Comparison of ENCODE assay signal across 2 cellular contexts in genomic region chr7:131629203-131629871, GRCh38.
A peak's percentile ranks its signal among the peaks of the same experiment; 100 is the strongest.
TF ChIP-seq lines count a peak whose summit lies in the region.

No MANE protein-coding gene starts in this region.

TF ChIP-seq in SK-N-SH, 30 proteins besides CTCF, POLR2A, EP300 and RAD21 (continued from another document and continues in another):
- TF ChIP-seq MXI1 (IDR thresholded peaks at IDR 0.05; ENCODE audit: low read depth, low read length) (no peak), FOXM1 (IDR thresholded peaks at IDR 0.05; ENCODE audit: low read depth) (no peak), RFX5 (IDR thresholded peaks at IDR 0.05; ENCODE audit: low read length) (no peak), POLR2AphosphoS5 (IDR thresholded peaks at IDR 0.05; ENCODE audit: low read depth, low read length) (no peak; the same call in 1 of the 2 replicates), MEF2A (IDR thresholded peaks at IDR 0.05; ENCODE audit: borderline replicate concordance, low read depth) (peak; percentile 95), RCOR1 (IDR thresholded peaks at IDR 0.05; ENCODE audit: low read length) (no peak), JUND (IDR thresholded peaks at IDR 0.05) (peak; percentile 90), FOSL2 (IDR thresholded peaks at IDR 0.05; ENCODE audit: borderline replicate concordance, low read depth) (peak; percentile 91), RXRA (IDR thresholded peaks at IDR 0.05; ENCODE audit: borderline replicate concordance, low read depth) (peak; percentile 61; the same call in 1 of the 2 replicates), TCF12 (IDR thresholded peaks at IDR 0.05) (peak; percentile 79), CHD2 (IDR thresholded peaks at IDR 0.05; ENCODE audit: low read length, partially characterized antibody) (no peak), NRF1 (IDR thresholded peaks at IDR 0.05; ENCODE audit: low read depth, low read length) (no peak), NFIC (IDR thresholded peaks at IDR 0.05; ENCODE audit: borderline replicate concordance) (peak; percentile 88), YY1 (IDR thresholded peaks at IDR 0.05; ENCODE audit: low read depth) (no peak), REST (IDR thresholded peaks at IDR 0.05; ENCODE audit: low read depth, low read length) (no peak), EZH2phosphoT487 (IDR thresholded peaks at IDR 0.05; ENCODE audit: borderline replicate concordance, low read depth) (no peak), TAF1 (IDR thresholded peaks at IDR 0.05; ENCODE audit: borderline replicate concordance, low read depth, low read length) (no peak; the same call in 1 of the 2 replicates), USF2 (IDR thresholded peaks at IDR 0.05; ENCODE audit: borderline replicate concordance, low read depth, low read length) (no peak), FOXJ3 (CRISPR knock-in tag; IDR thresholded peaks at IDR 0.05) (no peak), ELF1 (IDR thresholded peaks at IDR 0.05) (no peak)
- TF ChIP-seq, protein P1, sequence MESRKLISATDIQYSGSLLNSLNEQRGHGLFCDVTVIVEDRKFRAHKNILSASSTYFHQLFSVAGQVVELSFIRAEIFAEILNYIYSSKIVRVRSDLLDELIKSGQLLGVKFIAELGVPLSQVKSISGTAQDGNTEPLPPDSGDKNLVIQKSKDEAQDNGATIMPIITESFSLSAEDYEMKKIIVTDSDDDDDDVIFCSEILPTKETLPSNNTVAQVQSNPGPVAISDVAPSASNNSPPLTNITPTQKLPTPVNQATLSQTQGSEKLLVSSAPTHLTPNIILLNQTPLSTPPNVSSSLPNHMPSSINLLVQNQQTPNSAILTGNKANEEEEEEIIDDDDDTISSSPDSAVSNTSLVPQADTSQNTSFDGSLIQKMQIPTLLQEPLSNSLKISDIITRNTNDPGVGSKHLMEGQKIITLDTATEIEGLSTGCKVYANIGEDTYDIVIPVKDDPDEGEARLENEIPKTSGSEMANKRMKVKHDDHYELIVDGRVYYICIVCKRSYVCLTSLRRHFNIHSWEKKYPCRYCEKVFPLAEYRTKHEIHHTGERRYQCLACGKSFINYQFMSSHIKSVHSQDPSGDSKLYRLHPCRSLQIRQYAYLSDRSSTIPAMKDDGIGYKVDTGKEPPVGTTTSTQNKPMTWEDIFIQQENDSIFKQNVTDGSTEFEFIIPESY (IDR thresholded peaks at IDR 0.05; ENCODE audit: borderline replicate concordance, low read depth), result 0 out of 2 replicates have a peak, but pooled peaks have one; percentile 25
- TF ChIP-seq, protein P2, sequence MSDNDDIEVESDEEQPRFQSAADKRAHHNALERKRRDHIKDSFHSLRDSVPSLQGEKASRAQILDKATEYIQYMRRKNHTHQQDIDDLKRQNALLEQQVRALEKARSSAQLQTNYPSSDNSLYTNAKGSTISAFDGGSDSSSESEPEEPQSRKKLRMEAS (IDR thresholded peaks at IDR 0.05; ENCODE audit: low read depth), result peak; percentile 52; the same call in 1 of the 2 replicates
- TF ChIP-seq, protein P3, sequence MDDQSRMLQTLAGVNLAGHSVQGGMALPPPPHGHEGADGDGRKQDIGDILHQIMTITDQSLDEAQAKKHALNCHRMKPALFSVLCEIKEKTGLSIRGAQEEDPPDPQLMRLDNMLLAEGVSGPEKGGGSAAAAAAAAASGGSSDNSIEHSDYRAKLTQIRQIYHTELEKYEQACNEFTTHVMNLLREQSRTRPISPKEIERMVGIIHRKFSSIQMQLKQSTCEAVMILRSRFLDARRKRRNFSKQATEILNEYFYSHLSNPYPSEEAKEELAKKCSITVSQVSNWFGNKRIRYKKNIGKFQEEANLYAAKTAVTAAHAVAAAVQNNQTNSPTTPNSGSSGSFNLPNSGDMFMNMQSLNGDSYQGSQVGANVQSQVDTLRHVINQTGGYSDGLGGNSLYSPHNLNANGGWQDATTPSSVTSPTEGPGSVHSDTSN (IDR thresholded peaks at IDR 0.05), result peak; percentile 46; the same call in 1 of the 2 replicates
- TF ChIP-seq, protein P4, sequence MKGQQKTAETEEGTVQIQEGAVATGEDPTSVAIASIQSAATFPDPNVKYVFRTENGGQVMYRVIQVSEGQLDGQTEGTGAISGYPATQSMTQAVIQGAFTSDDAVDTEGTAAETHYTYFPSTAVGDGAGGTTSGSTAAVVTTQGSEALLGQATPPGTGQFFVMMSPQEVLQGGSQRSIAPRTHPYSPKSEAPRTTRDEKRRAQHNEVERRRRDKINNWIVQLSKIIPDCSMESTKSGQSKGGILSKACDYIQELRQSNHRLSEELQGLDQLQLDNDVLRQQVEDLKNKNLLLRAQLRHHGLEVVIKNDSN (IDR thresholded peaks at IDR 0.05; ENCODE audit: borderline replicate concordance, low read depth), result no peak

TF ChIP-seq in WTC11, 78 proteins besides CTCF, POLR2A, EP300 and RAD21 (continued from another document):
- TF ChIP-seq, protein P5, sequence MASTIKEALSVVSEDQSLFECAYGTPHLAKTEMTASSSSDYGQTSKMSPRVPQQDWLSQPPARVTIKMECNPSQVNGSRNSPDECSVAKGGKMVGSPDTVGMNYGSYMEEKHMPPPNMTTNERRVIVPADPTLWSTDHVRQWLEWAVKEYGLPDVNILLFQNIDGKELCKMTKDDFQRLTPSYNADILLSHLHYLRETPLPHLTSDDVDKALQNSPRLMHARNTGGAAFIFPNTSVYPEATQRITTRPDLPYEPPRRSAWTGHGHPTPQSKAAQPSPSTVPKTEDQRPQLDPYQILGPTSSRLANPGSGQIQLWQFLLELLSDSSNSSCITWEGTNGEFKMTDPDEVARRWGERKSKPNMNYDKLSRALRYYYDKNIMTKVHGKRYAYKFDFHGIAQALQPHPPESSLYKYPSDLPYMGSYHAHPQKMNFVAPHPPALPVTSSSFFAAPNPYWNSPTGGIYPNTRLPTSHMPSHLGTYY (CRISPR knock-in tag; IDR thresholded peaks at IDR 0.05), result no peak
- TF ChIP-seq RORB (CRISPR knock-in tag; IDR thresholded peaks at IDR 0.05), result no peak
- TF ChIP-seq, protein P6, sequence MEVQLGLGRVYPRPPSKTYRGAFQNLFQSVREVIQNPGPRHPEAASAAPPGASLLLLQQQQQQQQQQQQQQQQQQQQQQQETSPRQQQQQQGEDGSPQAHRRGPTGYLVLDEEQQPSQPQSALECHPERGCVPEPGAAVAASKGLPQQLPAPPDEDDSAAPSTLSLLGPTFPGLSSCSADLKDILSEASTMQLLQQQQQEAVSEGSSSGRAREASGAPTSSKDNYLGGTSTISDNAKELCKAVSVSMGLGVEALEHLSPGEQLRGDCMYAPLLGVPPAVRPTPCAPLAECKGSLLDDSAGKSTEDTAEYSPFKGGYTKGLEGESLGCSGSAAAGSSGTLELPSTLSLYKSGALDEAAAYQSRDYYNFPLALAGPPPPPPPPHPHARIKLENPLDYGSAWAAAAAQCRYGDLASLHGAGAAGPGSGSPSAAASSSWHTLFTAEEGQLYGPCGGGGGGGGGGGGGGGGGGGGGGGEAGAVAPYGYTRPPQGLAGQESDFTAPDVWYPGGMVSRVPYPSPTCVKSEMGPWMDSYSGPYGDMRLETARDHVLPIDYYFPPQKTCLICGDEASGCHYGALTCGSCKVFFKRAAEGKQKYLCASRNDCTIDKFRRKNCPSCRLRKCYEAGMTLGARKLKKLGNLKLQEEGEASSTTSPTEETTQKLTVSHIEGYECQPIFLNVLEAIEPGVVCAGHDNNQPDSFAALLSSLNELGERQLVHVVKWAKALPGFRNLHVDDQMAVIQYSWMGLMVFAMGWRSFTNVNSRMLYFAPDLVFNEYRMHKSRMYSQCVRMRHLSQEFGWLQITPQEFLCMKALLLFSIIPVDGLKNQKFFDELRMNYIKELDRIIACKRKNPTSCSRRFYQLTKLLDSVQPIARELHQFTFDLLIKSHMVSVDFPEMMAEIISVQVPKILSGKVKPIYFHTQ (CRISPR knock-in tag; IDR thresholded peaks at IDR 0.05), result no peak
- TF ChIP-seq CBFB (CRISPR knock-in tag; IDR thresholded peaks at IDR 0.05; ENCODE audit: low read depth), result no peak
- TF ChIP-seq ZNF423 (CRISPR knock-in tag; IDR thresholded peaks at IDR 0.05), result no peak
- TF ChIP-seq FOXP4 (CRISPR knock-in tag; IDR thresholded peaks at IDR 0.05), result no peak
- no peak for TF ChIP-seq USF2 (CRISPR knock-in tag; IDR thresholded peaks at IDR 0.05)
- TF ChIP-seq, protein P7, sequence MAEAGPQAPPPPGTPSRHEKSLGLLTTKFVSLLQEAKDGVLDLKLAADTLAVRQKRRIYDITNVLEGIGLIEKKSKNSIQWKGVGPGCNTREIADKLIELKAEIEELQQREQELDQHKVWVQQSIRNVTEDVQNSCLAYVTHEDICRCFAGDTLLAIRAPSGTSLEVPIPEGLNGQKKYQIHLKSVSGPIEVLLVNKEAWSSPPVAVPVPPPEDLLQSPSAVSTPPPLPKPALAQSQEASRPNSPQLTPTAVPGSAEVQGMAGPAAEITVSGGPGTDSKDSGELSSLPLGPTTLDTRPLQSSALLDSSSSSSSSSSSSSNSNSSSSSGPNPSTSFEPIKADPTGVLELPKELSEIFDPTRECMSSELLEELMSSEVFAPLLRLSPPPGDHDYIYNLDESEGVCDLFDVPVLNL (CRISPR knock-in tag; IDR thresholded peaks at IDR 0.05; ENCODE audit: borderline replicate concordance, low read depth), result no peak
